Comparison of ENCODE assay signal across 1 cellular context in the genomic region with DNA sequence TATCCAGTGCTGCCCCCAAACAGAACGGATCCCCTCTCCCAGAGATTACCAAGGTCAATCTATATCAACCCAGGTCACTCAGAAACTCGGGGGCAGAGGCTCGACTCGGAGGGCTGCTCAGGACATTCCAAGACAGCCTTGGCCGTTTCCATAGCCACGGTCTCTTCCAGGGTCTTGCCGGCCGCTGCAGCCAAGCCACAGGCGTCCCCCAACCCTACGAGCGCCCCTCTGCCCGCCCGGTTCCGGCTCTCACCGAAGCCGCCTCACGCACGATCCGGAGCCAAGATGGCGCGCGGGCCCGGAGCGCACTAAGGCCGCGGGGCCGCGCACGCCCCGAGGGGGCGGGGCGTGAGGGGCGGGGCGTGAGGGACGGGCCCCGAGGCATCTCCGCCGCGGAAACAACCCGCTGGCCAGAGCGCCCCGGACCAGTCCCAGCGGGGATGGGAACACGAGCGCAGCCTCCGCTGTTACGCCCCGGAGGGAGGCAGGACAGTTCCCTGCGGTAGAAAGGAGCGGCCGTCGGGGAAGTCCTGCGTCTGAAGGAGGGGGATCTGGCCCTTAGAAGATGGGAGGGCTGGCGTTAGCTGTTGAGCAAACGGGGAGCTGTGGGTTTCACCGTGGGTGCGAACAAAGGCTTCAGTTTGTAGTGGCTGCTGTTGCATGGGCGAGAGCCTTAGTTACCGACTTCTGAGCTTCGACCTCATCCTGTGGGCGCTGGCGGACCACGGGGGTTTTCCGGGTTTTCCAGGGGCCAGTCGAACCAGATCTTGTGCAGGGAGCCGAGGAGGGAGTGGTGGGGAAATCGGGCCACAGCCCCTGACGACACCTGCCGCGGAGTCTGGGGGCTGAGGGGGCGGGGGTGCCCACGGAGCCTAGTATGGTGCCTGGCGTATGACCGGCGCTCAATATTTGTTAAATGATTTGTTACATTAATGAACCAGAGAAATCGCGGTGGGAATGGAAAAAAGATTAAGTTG.
TF ChIP-seq lines count a peak whose summit lies in the region.

A gene with protein sequence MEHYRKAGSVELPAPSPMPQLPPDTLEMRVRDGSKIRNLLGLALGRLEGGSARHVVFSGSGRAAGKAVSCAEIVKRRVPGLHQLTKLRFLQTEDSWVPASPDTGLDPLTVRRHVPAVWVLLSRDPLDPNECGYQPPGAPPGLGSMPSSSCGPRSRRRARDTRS (minus strand): TSS at position 287 of the 977 bp plus-strand sequence. CDS start 801 bp downstream, outside the sequence.

TF ChIP-seq in HEK293, 187 proteins besides CTCF, POLR2A, EP300 and RAD21 (continued from another document and continues in another):
- TF ChIP-seq, protein P1, sequence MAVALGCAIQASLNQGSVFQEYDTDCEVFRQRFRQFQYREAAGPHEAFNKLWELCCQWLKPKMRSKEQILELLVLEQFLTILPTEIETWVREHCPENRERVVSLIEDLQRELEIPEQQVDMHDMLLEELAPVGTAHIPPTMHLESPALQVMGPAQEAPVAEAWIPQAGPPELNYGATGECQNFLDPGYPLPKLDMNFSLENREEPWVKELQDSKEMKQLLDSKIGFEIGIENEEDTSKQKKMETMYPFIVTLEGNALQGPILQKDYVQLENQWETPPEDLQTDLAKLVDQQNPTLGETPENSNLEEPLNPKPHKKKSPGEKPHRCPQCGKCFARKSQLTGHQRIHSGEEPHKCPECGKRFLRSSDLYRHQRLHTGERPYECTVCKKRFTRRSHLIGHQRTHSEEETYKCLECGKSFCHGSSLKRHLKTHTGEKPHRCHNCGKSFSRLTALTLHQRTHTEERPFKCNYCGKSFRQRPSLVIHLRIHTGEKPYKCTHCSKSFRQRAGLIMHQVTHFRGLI (tag by site-specific recombination; IDR thresholded peaks at IDR 0.05) = no peak
- peak; percentile 63 for TF ChIP-seq ZFHX2 (tag by site-specific recombination; conservative IDR thresholded peaks at IDR 0.05)
- TF ChIP-seq ZNF561 (tag by site-specific recombination; IDR thresholded peaks at IDR 0.05; ENCODE audit: borderline replicate concordance) = no peak
- TF ChIP-seq YY1 (tag by site-specific recombination; IDR thresholded peaks at IDR 0.05) = no peak
- no peak for TF ChIP-seq MYNN (tag by site-specific recombination; IDR thresholded peaks at IDR 0.05; ENCODE audit: borderline replicate concordance)
- TF ChIP-seq ZSCAN23 (tag by site-specific recombination; IDR thresholded peaks at IDR 0.05) = no peak
- peak; percentile 61 for TF ChIP-seq ZNF664 (tag by site-specific recombination; IDR thresholded peaks at IDR 0.05)
- TF ChIP-seq ZNF426 (tag by site-specific recombination; IDR thresholded peaks at IDR 0.05) = no peak
- 0 out of 2 replicates have a peak, but pooled peaks have one; percentile 14 for TF ChIP-seq ZBTB17 (tag by site-specific recombination; IDR thresholded peaks at IDR 0.05)
- no peak for TF ChIP-seq ZNF558 (tag by site-specific recombination; IDR thresholded peaks at IDR 0.05)
- TF ChIP-seq, protein P2, sequence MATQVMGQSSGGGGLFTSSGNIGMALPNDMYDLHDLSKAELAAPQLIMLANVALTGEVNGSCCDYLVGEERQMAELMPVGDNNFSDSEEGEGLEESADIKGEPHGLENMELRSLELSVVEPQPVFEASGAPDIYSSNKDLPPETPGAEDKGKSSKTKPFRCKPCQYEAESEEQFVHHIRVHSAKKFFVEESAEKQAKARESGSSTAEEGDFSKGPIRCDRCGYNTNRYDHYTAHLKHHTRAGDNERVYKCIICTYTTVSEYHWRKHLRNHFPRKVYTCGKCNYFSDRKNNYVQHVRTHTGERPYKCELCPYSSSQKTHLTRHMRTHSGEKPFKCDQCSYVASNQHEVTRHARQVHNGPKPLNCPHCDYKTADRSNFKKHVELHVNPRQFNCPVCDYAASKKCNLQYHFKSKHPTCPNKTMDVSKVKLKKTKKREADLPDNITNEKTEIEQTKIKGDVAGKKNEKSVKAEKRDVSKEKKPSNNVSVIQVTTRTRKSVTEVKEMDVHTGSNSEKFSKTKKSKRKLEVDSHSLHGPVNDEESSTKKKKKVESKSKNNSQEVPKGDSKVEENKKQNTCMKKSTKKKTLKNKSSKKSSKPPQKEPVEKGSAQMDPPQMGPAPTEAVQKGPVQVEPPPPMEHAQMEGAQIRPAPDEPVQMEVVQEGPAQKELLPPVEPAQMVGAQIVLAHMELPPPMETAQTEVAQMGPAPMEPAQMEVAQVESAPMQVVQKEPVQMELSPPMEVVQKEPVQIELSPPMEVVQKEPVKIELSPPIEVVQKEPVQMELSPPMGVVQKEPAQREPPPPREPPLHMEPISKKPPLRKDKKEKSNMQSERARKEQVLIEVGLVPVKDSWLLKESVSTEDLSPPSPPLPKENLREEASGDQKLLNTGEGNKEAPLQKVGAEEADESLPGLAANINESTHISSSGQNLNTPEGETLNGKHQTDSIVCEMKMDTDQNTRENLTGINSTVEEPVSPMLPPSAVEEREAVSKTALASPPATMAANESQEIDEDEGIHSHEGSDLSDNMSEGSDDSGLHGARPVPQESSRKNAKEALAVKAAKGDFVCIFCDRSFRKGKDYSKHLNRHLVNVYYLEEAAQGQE (tag by site-specific recombination; IDR thresholded peaks at IDR 0.05) = 0 out of 2 replicates have a peak, but pooled peaks have one; percentile 26
- TF ChIP-seq ZNF777 (tag by site-specific recombination; IDR thresholded peaks at IDR 0.05; ENCODE audit: borderline replicate concordance) = peak; percentile 46; the same call in 1 of the 2 replicates
- TF ChIP-seq ZNF792 (tag by site-specific recombination; IDR thresholded peaks at IDR 0.05) = no peak
- no peak for TF ChIP-seq KLF10 (tag by site-specific recombination; IDR thresholded peaks at IDR 0.05)
- TF ChIP-seq ZNF132 (tag by site-specific recombination; IDR thresholded peaks at IDR 0.05; ENCODE audit: borderline replicate concordance) = no peak
- TF ChIP-seq, protein P3, sequence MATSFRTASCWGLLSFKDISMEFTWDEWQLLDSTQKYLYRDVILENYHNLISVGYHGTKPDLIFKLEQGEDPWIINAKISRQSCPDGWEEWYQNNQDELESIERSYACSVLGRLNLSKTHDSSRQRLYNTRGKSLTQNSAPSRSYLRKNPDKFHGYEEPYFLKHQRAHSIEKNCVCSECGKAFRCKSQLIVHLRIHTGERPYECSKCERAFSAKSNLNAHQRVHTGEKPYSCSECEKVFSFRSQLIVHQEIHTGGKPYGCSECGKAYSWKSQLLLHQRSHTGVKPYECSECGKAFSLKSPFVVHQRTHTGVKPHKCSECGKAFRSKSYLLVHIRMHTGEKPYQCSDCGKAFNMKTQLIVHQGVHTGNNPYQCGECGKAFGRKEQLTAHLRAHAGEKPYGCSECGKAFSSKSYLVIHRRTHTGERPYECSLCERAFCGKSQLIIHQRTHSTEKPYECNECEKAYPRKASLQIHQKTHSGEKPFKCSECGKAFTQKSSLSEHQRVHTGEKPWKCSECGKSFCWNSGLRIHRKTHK (tag by site-specific recombination; IDR thresholded peaks at IDR 0.05) = no peak
- no peak for TF ChIP-seq SETDB1 (IDR thresholded peaks at IDR 0.05; ENCODE audit: insufficient read length, low read length)
- no peak for TF ChIP-seq ZNF211 (tag by site-specific recombination; IDR thresholded peaks at IDR 0.05; ENCODE audit: low read depth)
- TF ChIP-seq KLF8 (tag by site-specific recombination; IDR thresholded peaks at IDR 0.05) = peak; percentile 48
- no peak for TF ChIP-seq ZNF23 (tag by site-specific recombination; IDR thresholded peaks at IDR 0.05; ENCODE audit: borderline replicate concordance)
- TF ChIP-seq ZNF302 (tag by site-specific recombination; IDR thresholded peaks at IDR 0.05; ENCODE audit: low read depth) = no peak
- no peak for TF ChIP-seq ZNF292 (tag by site-specific recombination; IDR thresholded peaks at IDR 0.05; ENCODE audit: borderline replicate concordance, low read depth)
- no peak for TF ChIP-seq ZNF837 (tag by site-specific recombination; IDR thresholded peaks at IDR 0.05)
- no peak for TF ChIP-seq ZNF155 (tag by site-specific recombination; IDR thresholded peaks at IDR 0.05)
- no peak for TF ChIP-seq ZNF202 (tag by site-specific recombination; IDR thresholded peaks at IDR 0.05; ENCODE audit: borderline replicate concordance)
- TF ChIP-seq, protein P4, sequence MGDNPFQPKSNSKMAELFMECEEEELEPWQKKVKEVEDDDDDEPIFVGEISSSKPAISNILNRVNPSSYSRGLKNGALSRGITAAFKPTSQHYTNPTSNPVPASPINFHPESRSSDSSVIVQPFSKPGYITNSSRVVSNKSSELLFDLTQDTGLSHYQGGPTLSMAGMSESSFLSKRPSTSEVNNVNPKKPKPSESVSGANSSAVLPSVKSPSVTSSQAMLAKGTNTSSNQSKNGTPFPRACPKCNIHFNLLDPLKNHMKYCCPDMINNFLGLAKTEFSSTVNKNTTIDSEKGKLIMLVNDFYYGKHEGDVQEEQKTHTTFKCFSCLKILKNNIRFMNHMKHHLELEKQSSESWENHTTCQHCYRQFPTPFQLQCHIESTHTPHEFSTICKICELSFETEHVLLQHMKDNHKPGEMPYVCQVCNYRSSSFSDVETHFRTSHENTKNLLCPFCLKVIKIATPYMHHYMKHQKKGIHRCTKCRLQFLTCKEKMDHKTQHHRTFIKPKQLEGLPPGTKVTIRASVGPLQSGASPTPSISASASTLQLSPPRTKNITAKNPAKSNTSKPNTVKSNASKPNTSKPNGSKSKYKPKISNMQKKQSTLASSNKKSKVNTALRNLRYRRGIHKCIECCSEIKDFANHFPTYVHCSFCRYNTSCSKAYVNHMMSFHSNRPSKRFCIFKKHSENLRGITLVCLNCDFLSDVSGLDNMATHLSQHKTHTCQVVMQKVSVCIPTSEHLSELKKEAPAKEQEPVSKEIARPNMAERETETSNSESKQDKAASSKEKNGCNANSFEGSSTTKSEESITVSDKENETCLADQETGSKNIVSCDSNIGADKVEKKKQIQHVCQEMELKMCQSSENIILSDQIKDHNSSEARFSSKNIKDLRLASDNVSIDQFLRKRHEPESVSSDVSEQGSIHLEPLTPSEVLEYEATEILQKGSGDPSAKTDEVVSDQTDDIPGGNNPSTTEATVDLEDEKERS (tag by site-specific recombination; IDR thresholded peaks at IDR 0.05) = no peak
- TF ChIP-seq ZNF670 (tag by site-specific recombination; IDR thresholded peaks at IDR 0.05; ENCODE audit: low read depth) = no peak
- TF ChIP-seq REPIN1 (tag by site-specific recombination; IDR thresholded peaks at IDR 0.05; ENCODE audit: low read depth) = no peak
- TF ChIP-seq, protein P5, sequence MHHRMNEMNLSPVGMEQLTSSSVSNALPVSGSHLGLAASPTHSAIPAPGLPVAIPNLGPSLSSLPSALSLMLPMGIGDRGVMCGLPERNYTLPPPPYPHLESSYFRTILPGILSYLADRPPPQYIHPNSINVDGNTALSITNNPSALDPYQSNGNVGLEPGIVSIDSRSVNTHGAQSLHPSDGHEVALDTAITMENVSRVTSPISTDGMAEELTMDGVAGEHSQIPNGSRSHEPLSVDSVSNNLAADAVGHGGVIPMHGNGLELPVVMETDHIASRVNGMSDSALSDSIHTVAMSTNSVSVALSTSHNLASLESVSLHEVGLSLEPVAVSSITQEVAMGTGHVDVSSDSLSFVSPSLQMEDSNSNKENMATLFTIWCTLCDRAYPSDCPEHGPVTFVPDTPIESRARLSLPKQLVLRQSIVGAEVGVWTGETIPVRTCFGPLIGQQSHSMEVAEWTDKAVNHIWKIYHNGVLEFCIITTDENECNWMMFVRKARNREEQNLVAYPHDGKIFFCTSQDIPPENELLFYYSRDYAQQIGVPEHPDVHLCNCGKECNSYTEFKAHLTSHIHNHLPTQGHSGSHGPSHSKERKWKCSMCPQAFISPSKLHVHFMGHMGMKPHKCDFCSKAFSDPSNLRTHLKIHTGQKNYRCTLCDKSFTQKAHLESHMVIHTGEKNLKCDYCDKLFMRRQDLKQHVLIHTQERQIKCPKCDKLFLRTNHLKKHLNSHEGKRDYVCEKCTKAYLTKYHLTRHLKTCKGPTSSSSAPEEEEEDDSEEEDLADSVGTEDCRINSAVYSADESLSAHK (tag by site-specific recombination; IDR thresholded peaks at IDR 0.05) = no peak
- peak; percentile 58; the same call in 1 of the 2 replicates for TF ChIP-seq EGR2 (tag by site-specific recombination; IDR thresholded peaks at IDR 0.05; ENCODE audit: low read depth)
- TF ChIP-seq, protein P6, sequence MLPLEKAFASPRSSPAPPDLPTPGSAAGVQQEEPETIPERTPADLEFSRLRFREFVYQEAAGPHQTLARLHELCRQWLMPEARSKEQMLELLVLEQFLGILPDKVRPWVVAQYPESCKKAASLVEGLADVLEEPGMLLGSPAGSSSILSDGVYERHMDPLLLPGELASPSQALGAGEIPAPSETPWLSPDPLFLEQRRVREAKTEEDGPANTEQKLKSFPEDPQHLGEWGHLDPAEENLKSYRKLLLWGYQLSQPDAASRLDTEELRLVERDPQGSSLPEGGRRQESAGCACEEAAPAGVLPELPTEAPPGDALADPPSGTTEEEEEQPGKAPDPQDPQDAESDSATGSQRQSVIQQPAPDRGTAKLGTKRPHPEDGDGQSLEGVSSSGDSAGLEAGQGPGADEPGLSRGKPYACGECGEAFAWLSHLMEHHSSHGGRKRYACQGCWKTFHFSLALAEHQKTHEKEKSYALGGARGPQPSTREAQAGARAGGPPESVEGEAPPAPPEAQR (tag by site-specific recombination; IDR thresholded peaks at IDR 0.05) = no peak
- TF ChIP-seq, protein P7, sequence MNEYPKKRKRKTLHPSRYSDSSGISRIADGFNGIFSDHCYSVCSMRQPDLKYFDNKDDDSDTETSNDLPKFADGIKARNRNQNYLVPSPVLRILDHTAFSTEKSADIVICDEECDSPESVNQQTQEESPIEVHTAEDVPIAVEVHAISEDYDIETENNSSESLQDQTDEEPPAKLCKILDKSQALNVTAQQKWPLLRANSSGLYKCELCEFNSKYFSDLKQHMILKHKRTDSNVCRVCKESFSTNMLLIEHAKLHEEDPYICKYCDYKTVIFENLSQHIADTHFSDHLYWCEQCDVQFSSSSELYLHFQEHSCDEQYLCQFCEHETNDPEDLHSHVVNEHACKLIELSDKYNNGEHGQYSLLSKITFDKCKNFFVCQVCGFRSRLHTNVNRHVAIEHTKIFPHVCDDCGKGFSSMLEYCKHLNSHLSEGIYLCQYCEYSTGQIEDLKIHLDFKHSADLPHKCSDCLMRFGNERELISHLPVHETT (tag by site-specific recombination; IDR thresholded peaks at IDR 0.05) = no peak
- no peak for TF ChIP-seq ZNF747 (tag by site-specific recombination; IDR thresholded peaks at IDR 0.05)
- TF ChIP-seq ZNF391 (tag by site-specific recombination; IDR thresholded peaks at IDR 0.05; ENCODE audit: borderline replicate concordance, low read depth) = no peak
- 0 out of 2 replicates have a peak, but pooled peaks have one; percentile 29 for TF ChIP-seq ZNF629 (tag by site-specific recombination; IDR thresholded peaks at IDR 0.05)
- no peak for TF ChIP-seq ZNF707 (tag by site-specific recombination; IDR thresholded peaks at IDR 0.05)
- TF ChIP-seq, protein P8, sequence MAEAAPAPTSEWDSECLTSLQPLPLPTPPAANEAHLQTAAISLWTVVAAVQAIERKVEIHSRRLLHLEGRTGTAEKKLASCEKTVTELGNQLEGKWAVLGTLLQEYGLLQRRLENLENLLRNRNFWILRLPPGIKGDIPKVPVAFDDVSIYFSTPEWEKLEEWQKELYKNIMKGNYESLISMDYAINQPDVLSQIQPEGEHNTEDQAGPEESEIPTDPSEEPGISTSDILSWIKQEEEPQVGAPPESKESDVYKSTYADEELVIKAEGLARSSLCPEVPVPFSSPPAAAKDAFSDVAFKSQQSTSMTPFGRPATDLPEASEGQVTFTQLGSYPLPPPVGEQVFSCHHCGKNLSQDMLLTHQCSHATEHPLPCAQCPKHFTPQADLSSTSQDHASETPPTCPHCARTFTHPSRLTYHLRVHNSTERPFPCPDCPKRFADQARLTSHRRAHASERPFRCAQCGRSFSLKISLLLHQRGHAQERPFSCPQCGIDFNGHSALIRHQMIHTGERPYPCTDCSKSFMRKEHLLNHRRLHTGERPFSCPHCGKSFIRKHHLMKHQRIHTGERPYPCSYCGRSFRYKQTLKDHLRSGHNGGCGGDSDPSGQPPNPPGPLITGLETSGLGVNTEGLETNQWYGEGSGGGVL (tag by site-specific recombination; IDR thresholded peaks at IDR 0.05) = peak; percentile 56
- TF ChIP-seq SP7 (tag by site-specific recombination; IDR thresholded peaks at IDR 0.05) = peak; percentile 36; the same call in 1 of the 2 replicates
